Comparison of ENCODE assay signal across 8 cellular contexts in genomic region chr2:87602728-87603127, GRCh38.
DNase-seq lines count a peak whose midpoint lies in the region; ATAC-seq, FAIRE-seq and TF ChIP-seq lines count a peak whose summit lies in the region.
"Not testable (repeated sequence)": the region's sequence is repeated elsewhere in the genome, so short reads cannot be mapped to it uniquely, and the experiment has no call there.

No MANE protein-coding gene starts in this region.

- not testable (repeated sequence) for H3K9ac ChIP-seq in GM12878 (ENCODE audit: control insufficient read depth, insufficient read depth, low read length); keratinocyte (ENCODE audit: control insufficient read depth, extremely low read depth, insufficient read depth, low read length); HepG2 (ENCODE audit: insufficient read depth, low read depth, low read length)

- not testable (repeated sequence) for H3K9me1 ChIP-seq in keratinocyte (ENCODE audit: control insufficient read depth, extremely low read depth, insufficient read depth, low read length)

- intact Hi-C loops in Panc1 (cut with micrococcal nuclease; ENCODE audit: unreplicated experiment); GM12878 (cut with micrococcal nuclease; ENCODE audit: unreplicated experiment); heart right ventricle (cut with DNase I); HepG2 (cut with micrococcal nuclease; ENCODE audit: unreplicated experiment); pancreas (cut with DNase I): not testable (repeated sequence)

- BruUV-seq in Panc1 (replicated peaks; lab: Mats Ljungman, UMichigan); GM12878 (replicated peaks; lab: Mats Ljungman, UMichigan); HepG2 (replicated peaks; lab: Mats Ljungman, UMichigan): not testable (repeated sequence)

- not testable (repeated sequence) for H3K27me3 ChIP-seq in Panc1 (ENCODE audit: control insufficient read depth, insufficient read depth, low read length); GM12878 (replicated peaks in 1 of 2; ENCODE audit: control insufficient read depth in 2 of 2, insufficient read depth in 2 of 2, low read length in 1 of 2); gastroesophageal sphincter; heart right ventricle; keratinocyte (ENCODE audit: control insufficient read depth, extremely low read depth, insufficient read depth, low read length); HepG2 (ENCODE audit: control insufficient read depth in 1 of 2, insufficient read depth in 2 of 2, low read length in 2 of 2); pancreas

- not testable (repeated sequence) for H2AFZ ChIP-seq in GM12878 (ENCODE audit: control insufficient read depth, low read depth, low read length); keratinocyte (ENCODE audit: control insufficient read depth, low read length); HepG2 (ENCODE audit: low read length)

- SMC1A ChIA-PET in GM12878 (lab: Charles Lee; ENCODE audit: uncharacterized antibody, unreplicated experiment), result not testable (repeated sequence)

- TF ChIP-seq CTCF in Panc1 (IDR thresholded peaks at IDR 0.05); GM12878 (IDR thresholded peaks at IDR 0.05 in 2 of 3, conservative IDR thresholded peaks at IDR 0.05 in 1 of 3; ENCODE audit: control insufficient read depth in 2 of 3, extremely low read depth in 1 of 3, insufficient read depth in 1 of 3, low read depth in 3 of 3, low read length in 3 of 3); gastroesophageal sphincter (IDR thresholded peaks at IDR 0.05); heart right ventricle (IDR thresholded peaks at IDR 0.05); keratinocyte (optimal IDR thresholded peaks at IDR 0.05 in 1 of 3, IDR thresholded peaks at IDR 0.05 in 1 of 3, conservative IDR thresholded peaks at IDR 0.05 in 1 of 3; ENCODE audit: extremely low read depth in 1 of 3, insufficient read depth in 2 of 3, low read length in 3 of 3); HepG2 (CRISPR knock-in tag; IDR thresholded peaks at IDR 0.05); pancreas (IDR thresholded peaks at IDR 0.05): not testable (repeated sequence)

- H4K20me1 ChIP-seq in GM12878 (ENCODE audit: control insufficient read depth, insufficient read depth); keratinocyte (ENCODE audit: control insufficient read depth, extremely low read depth, insufficient read depth, low read length); HepG2 (ENCODE audit: insufficient read depth, low read length): not testable (repeated sequence)

- H3K27ac ChIP-seq in Panc1 (ENCODE audit: low read length); GM12878 (ENCODE audit: control insufficient read depth, insufficient read depth); gastroesophageal sphincter; heart right ventricle; keratinocyte (ENCODE audit: control insufficient read depth, insufficient read depth, low read length); HepG2 (ENCODE audit: extremely low read length, insufficient read depth, low read length); pancreas: not testable (repeated sequence)

- CTCF ChIA-PET in Panc1 (lab: Charles Lee); GM12878 (lab: Yijun Ruan, JAX); HepG2 (lab: Yijun Ruan, JAX; ENCODE audit: low intra/inter-chr PET ratio, low total read pairs): not testable (repeated sequence)

- not testable (repeated sequence) for H3K36me3 ChIP-seq in Panc1 (ENCODE audit: control insufficient read depth, insufficient read depth, low read length); GM12878 (ENCODE audit: control insufficient read depth in 2 of 2, insufficient read depth in 2 of 2, low read length in 1 of 2); gastroesophageal sphincter; heart right ventricle; keratinocyte (ENCODE audit: control insufficient read depth in 2 of 2, extremely low read depth in 1 of 2, insufficient read depth in 2 of 2, low read length in 2 of 2); HepG2 (replicated peaks in 1 of 2; ENCODE audit: control insufficient read depth in 1 of 2, insufficient read depth in 2 of 2, low read length in 2 of 2); pancreas

- not testable (repeated sequence) for TF ChIP-seq POLR2A in H54 (IDR thresholded peaks at IDR 0.05; ENCODE audit: low read depth, low read length); GM12878 (IDR thresholded peaks at IDR 0.05; ENCODE audit: low read depth, low read length); gastroesophageal sphincter (IDR thresholded peaks at IDR 0.05); HepG2 (IDR thresholded peaks at IDR 0.05; ENCODE audit: insufficient read depth in 1 of 2, low read depth in 2 of 2, low read length in 2 of 2)

- peak; percentile 20; the same call in 1 of the 2 replicates for ATAC-seq in Panc1
- not testable (repeated sequence) for ATAC-seq in GM12878
- ATAC-seq in gastroesophageal sphincter, result peak; percentile 68
- ATAC-seq in heart right ventricle, result peak in 6 of 8 donors; percentile 40 to 78 (median 69)
- ATAC-seq in HepG2, result peak; percentile 36
- ATAC-seq in pancreas, result peak in 3 of 4 donors; percentile 52 to 75 (median 68)

- dilution Hi-C loops in keratinocyte (cut with MboI; ENCODE audit: extremely low pct_ligation_motif_present, low sequenced_read_pairs), result not testable (repeated sequence)

- not testable (repeated sequence) for H3K4me3 ChIP-seq in Panc1 (ENCODE audit: low read depth in 2 of 2, low read length in 2 of 2); GM12878; gastroesophageal sphincter; heart right ventricle; keratinocyte (ENCODE audit: control insufficient read depth in 2 of 3, extremely low read depth in 1 of 3, insufficient read depth in 2 of 3, low read depth in 1 of 3, low read length in 3 of 3); HepG2 (replicated peaks in 1 of 3; ENCODE audit: insufficient read depth in 1 of 3, low read depth in 2 of 3, low read length in 3 of 3); pancreas

- WGBS in GM12878 (ENCODE audit: insufficient coverage, insufficient replicate concordance, low lambda C conversion rate, missing lambda C conversion rate), result no CpG with 5 or more reads among the region's 2 CpGs
- no CpG with 5 or more reads among the region's 2 CpGs for WGBS in gastroesophageal sphincter (ENCODE audit: low coverage in 1 of 2), 2 donors
- WGBS in heart right ventricle, 2 donors, result no CpG with 5 or more reads among the region's 2 CpGs
- WGBS in HepG2 (ENCODE audit: low lambda C conversion rate), result no CpG with 5 or more reads among the region's 2 CpGs
- WGBS in pancreas, 2 donors, result no CpG with 5 or more reads among the region's 2 CpGs

- TF ChIP-seq EP300 in GM12878 (IDR thresholded peaks at IDR 0.05; ENCODE audit: borderline replicate concordance in 1 of 2, control insufficient read depth in 1 of 2, low read depth in 2 of 2, low read length in 2 of 2); gastroesophageal sphincter (IDR thresholded peaks at IDR 0.05); HepG2 (IDR thresholded peaks at IDR 0.05; ENCODE audit: low read depth in 2 of 2, low read length in 2 of 2); HepG2 (CRISPR knock-in tag; IDR thresholded peaks at IDR 0.05; ENCODE audit: borderline replicate concordance): not testable (repeated sequence)

- in situ Hi-C loops in Panc1 (cut with HindIII; ENCODE audit: low pct_unique_long_range_greater_than_20kb, low sequenced_read_pairs); GM12878 (cut with MboI); HepG2 (cut with HindIII; ENCODE audit: extremely low pct_ligation_motif_present, low pct_unique_long_range_greater_than_20kb): not testable (repeated sequence)

- not testable (repeated sequence) for TF ChIP-seq RAD21 in GM12878 (IDR thresholded peaks at IDR 0.05; ENCODE audit: insufficient read depth, low read depth, low read length); HepG2 (CRISPR knock-in tag; IDR thresholded peaks at IDR 0.05)

- FAIRE-seq in H54 (lab: Jason Lieb, UNC) (peak; percentile 90), GM12878 (lab: Jason Lieb, UNC) (peak; percentile 61), keratinocyte (lab: Jason Lieb, UNC) (peak; percentile 34)
- not testable (repeated sequence) for FAIRE-seq in HepG2 (lab: Jason Lieb, UNC); pancreas (lab: Jason Lieb, UNC)

- not testable (repeated sequence) for H3K4me1 ChIP-seq in Panc1 (ENCODE audit: control insufficient read depth, insufficient read depth, low read length); GM12878 (ENCODE audit: control insufficient read depth, insufficient read depth, low read length); gastroesophageal sphincter; keratinocyte (ENCODE audit: control insufficient read depth, extremely low read depth, insufficient read depth, low read length); HepG2 (ENCODE audit: insufficient read depth, low read length); pancreas
- peaks cover 0 to 16% (median 0%) of the 10 kb centered on the region in 9 donors for H3K4me1 ChIP-seq in heart right ventricle

- not testable (repeated sequence) for H3K9me3 ChIP-seq in Panc1 (ENCODE audit: control insufficient read depth, insufficient read depth, low read depth, low read length); GM12878 (replicated peaks; ENCODE audit: control insufficient read depth, insufficient read depth, low read length); gastroesophageal sphincter; heart right ventricle; keratinocyte (ENCODE audit: control insufficient read depth, low read depth, low read length); HepG2 (ENCODE audit: low read length); pancreas

- not testable (repeated sequence) for DNase-seq in H54 (ENCODE audit: insufficient read length, low spot score); Panc1 (ENCODE audit: low read depth, low spot score); GM12878 (ENCODE audit: low read depth, low spot score); heart right ventricle; keratinocyte (ENCODE audit: low read depth, low spot score); HepG2 (ENCODE audit: low spot score); pancreas

- RAD21 ChIA-PET in GM12878 (lab: Charles Lee; ENCODE audit: unreplicated experiment), result not testable (repeated sequence)

- H3K4me2 ChIP-seq in GM12878 (ENCODE audit: control insufficient read depth, insufficient read depth); keratinocyte (ENCODE audit: control insufficient read depth, extremely low read depth, insufficient read depth, low read depth, low read length); HepG2 (ENCODE audit: low read depth, low read length): not testable (repeated sequence)

- POLR2A ChIA-PET in Panc1 (lab: Charles Lee); GM12878 (lab: Charles Lee); HepG2 (lab: Yijun Ruan, JAX): not testable (repeated sequence)

- H3K79me2 ChIP-seq in GM12878 (ENCODE audit: control insufficient read depth, insufficient read depth, low read length); keratinocyte (ENCODE audit: control insufficient read depth, insufficient read depth, low read length); HepG2 (ENCODE audit: insufficient read depth, low read length): not testable (repeated sequence)
